In the genomic region with DNA sequence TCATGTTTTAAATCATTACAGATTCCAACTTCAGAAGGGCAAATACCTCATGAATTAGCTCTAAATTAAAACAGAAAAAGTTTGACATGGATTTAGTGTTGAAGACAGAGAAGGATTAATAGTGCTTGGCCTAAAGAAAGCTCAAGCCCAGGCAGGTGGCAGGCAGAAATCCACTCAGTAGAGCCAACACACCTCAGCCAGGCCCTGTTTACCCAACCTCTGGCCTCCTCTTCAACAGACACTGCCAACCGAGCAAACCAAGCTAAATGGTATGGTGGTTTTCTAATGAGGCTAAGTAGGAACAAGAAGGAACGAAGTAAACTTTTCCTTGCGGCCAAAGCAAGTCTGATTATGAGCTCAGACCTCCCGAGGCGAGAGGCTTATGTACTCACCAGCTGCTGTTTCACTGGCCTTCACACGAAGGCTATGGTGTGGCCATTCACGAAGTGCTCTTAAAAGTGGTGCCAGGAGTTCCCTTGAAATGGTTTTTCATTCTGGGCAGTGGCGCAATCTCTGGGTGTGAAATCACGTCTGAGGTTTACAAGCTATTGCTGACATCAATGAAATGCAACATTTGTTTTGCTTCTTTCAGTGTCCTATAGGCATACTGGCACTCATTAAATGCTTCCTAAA, we compare ENCODE assay signal across 12 cellular contexts.
"Had no signal": no experiment of that assay in that cellular context is flagged by ENCODE, and none has a peak within 500 bp of the region (broad histone marks: within the 10 kb centered on the region; RNA-seq: fewer than 3 reads in every experiment).

No MANE protein-coding gene starts in this region.

- H3K27ac ChIP-seq: body of pancreas, spleen, upper lobe of left lung had no signal

- DNase-seq: activated CD4-positive, alpha-beta T cell treated with anti-CD3 and anti-CD28 coated beads, Interleukin-2, amount 10 ng/mL, durations not matched to agents 7 days and 5 days; activated CD8-positive, alpha-beta memory T cell treated with anti-CD3 and anti-CD28 coated beads, Interleukin-2, amount 50 U/mL, for 48 hours; activated gamma-delta T cell treated with Interleukin-2 at 50 U/mL for 16 hours; amniotic stem cell; body of pancreas; effector memory CD8-positive, alpha-beta T cell; kidney glomerular epithelial cell; mesendoderm; occipital lobe; spleen had no signal

- ATAC-seq: body of pancreas; effector memory CD8-positive, alpha-beta T cell; sciatic nerve had no signal

- H3K36me3 ChIP-seq: spleen, upper lobe of left lung had no signal

- H3K4me3 ChIP-seq: body of pancreas, spleen, upper lobe of left lung had no signal

- H3K27me3 ChIP-seq: body of pancreas, spleen, upper lobe of left lung had no signal

- H3K4me1 ChIP-seq: body of pancreas, spleen, upper lobe of left lung had no signal
